In the genomic region with DNA sequence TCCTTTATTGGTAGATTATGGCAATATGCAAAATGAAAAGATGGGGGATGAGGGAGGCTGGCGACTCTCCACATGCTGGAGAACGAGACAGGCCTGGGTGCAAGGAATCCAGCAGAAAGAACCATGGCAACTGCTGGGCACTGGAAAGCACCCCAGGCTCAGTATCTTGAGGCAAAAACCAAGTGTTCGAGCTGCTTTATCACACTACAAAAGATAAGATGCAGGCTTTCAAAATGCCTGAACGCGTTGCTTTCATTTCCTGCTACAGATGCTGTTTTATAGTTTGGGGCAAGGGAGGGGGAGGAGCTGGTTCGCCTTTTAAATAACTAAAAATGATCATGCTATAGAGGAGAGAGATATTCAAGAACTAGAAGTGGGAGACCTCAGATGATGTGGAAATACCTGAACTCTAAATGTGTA, we compare ENCODE assay signal across 13 cellular contexts.
DNase-seq lines count a peak whose midpoint lies in the region.
"Had no signal": no experiment of that assay in that cellular context is flagged by ENCODE, and none has a peak within 500 bp of the region (broad histone marks: within the 10 kb centered on the region; RNA-seq: fewer than 3 reads in every experiment).

No MANE protein-coding gene starts in this region.

- DNase-seq in stimulated activated naive CD4-positive, alpha-beta T cell (lab: John Stamatoyannopoulos, UW), result peak in 5 of 6 experiments; percentile 5 to 56 (median 8)
- no peak for DNase-seq in stimulated activated naive CD4-positive, alpha-beta T cell treated with Interleukin-2 at 50 U/mL for 16 hours (lab: John Stamatoyannopoulos, UW)
- peak; percentile 21 for DNase-seq in T-helper 2 cell treated with Interferon-gamma antibody and Interleukin-4, amounts not matched to agents 5 μg/mL and 100 μg/mL, for 36 hours (ENCODE audit: low spot score)
- DNase-seq in germinal center (ENCODE audit: low spot score) (peak; percentile 51), NCI-H1092 (lab: John Stamatoyannopoulos, UW) (no peak), DMS53 treated with DMSO at 0.1 percent for 48 hours (lab: John Stamatoyannopoulos, UW; ENCODE audit: unreplicated experiment) (no peak), NCI-H524 treated with DMSO at 0.1 percent for 48 hours (lab: John Stamatoyannopoulos, UW) (no peak), OCI-M1 (lab: John Stamatoyannopoulos, UW) (no peak)
- DNase-seq: H9, mammary epithelial cell, NCI-H2107, PC-3, transverse colon had no signal

- peaks cover 44% of the 10 kb centered on the region for H3K4me1 Mint-ChIP-seq in T-helper 2 cell treated with Interferon-gamma antibody and Interleukin-4, amounts not matched to agents 5 μg/mL and 100 μg/mL, for 36 hours (ENCODE audit: low read depth)

- H3K27me3 Mint-ChIP-seq in T-helper 2 cell treated with Interferon-gamma antibody and Interleukin-4, amounts not matched to agents 5 μg/mL and 100 μg/mL, for 36 hours (ENCODE audit: low read depth), result no peaks in the 10 kb centered on the region

- peak overlapping the region; percentile 72 for H3K27ac Mint-ChIP-seq in T-helper 2 cell treated with Interferon-gamma antibody and Interleukin-4, amounts not matched to agents 5 μg/mL and 100 μg/mL, for 36 hours
- H3K27ac Mint-ChIP-seq: H9 had no signal

- peak overlapping the region; percentile 58 for H3K4me3 Mint-ChIP-seq in T-helper 2 cell treated with Interferon-gamma antibody and Interleukin-4, amounts not matched to agents 5 μg/mL and 100 μg/mL, for 36 hours
- H3K4me3 Mint-ChIP-seq: H9 had no signal

- no peaks in the 10 kb centered on the region for H3K9me3 Mint-ChIP-seq in T-helper 2 cell treated with Interferon-gamma antibody and Interleukin-4, amounts not matched to agents 5 μg/mL and 100 μg/mL, for 36 hours
- H3K9me3 Mint-ChIP-seq: H9 had no signal

- H3K36me3 Mint-ChIP-seq in T-helper 2 cell treated with Interferon-gamma antibody and Interleukin-4, amounts not matched to agents 5 μg/mL and 100 μg/mL, for 36 hours (ENCODE audit: low read depth), result peaks cover 38% of the 10 kb centered on the region

Comparison
In these comparisons a context has a peak if more than half of its experiments do, and no peak if none do; other contexts are left out.
1. DNase-seq: peak in stimulated activated naive CD4-positive, alpha-beta T cell (5 of 6), T-helper 2 cell treated with Interferon-gamma antibody and Interleukin-4, amounts not matched to agents 5 μg/mL and 100 μg/mL, for 36 hours (single experiment) and germinal center (single experiment); none in stimulated activated naive CD4-positive, alpha-beta T cell treated with Interleukin-2 at 50 U/mL for 16 hours (single experiment), NCI-H1092 (single experiment), DMS53 treated with DMSO at 0.1 percent for 48 hours (single experiment), NCI-H524 treated with DMSO at 0.1 percent for 48 hours (single experiment) and OCI-M1 (single experiment).